21 cellular contexts compared by ENCODE assay signal in the genomic region with DNA sequence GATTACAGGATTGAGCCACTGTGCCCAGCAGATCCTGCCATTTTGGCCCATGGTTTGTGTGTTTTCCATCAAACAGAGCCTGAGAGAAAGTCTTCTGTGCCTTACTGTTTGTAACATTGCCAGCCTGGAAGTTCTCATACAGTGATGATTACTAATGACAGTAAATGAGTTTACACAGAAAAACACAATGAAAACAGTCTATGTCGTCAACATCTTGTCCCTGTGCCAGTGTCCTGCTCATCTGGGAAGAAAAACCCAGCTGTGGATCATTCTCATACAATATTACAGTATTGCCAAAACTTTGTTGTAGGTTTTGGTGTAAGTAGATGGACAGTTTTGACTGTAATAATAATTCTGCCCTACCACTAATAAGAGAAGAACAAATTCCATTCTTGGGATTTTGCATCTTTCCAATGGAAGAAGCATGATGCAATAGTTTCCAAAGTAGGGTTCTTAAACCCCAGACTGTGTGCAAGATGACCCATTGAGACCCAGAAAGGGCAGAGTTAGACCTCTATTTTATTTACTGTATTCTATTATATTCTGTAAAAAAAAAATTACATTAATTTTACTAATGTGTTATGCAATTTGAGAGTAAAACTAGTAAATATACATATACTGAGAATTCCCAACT.
"Had no signal": no experiment of that assay in that cellular context is flagged by ENCODE, and none has a peak within 500 bp of the region (broad histone marks: within the 10 kb centered on the region; RNA-seq: fewer than 3 reads in every experiment).

No MANE protein-coding gene starts in this region.

- H2AFZ ChIP-seq: neural progenitor cell had no signal

- H3K36me3 Mint-ChIP-seq: activated naive CD8-positive, alpha-beta T cell treated with anti-CD3 and anti-CD28 coated beads for 36 hours; neural progenitor cell had no signal

- H3K27me3 Mint-ChIP-seq: activated B cell treated with CpG ODN at 0.5 μM for 24 hours; activated naive CD8-positive, alpha-beta T cell treated with anti-CD3 and anti-CD28 coated beads for 36 hours; stimulated activated naive B cell treated with anti-CD40 and anti-IgM and Interleukin-4, amounts not matched to agents 10 μg/mL and 1 μg/mL and 100 μg/mL, for 72 hours had no signal

- H3K4me3 Mint-ChIP-seq: activated B cell treated with CpG ODN at 0.5 μM for 24 hours; activated naive CD8-positive, alpha-beta T cell treated with anti-CD3 and anti-CD28 coated beads for 36 hours; activated T-cell treated with anti-CD3 and anti-CD28 coated beads, Interleukin-2, amount 50 U/mL, for 4 hours; naive thymus-derived CD4-positive, alpha-beta T cell; neural progenitor cell; stimulated activated naive B cell treated with anti-CD40 and anti-IgM and Interleukin-4, amounts not matched to agents 10 μg/mL and 1 μg/mL and 100 μg/mL, for 72 hours had no signal

- H3K36me3 ChIP-seq: esophagus muscularis mucosa, lower lobe of right lung, neural progenitor cell, transverse colon, uterus had no signal

- DNase-seq: activated B cell treated with CpG ODN at 0.5 μM for 24 hours; activated CD4-positive, alpha-beta T cell treated with anti-CD3 and anti-CD28 coated beads for 4 hours; activated CD4-positive, alpha-beta T cell treated with anti-CD3 and anti-CD28 coated beads, Interleukin-2, amount 50 U/mL, for 48 hours; activated CD8-positive, alpha-beta memory T cell treated with anti-CD3 and anti-CD28 coated beads, Interleukin-2, amount 50 U/mL, for 48 hours; activated naive CD4-positive, alpha-beta T cell treated with Interleukin-2 at 50 U/mL for 16 hours; activated naive CD8-positive, alpha-beta T cell treated with anti-CD3 and anti-CD28 coated beads for 36 hours; activated T-cell treated with anti-CD3 and anti-CD28 coated beads, Interleukin-2, amount 50 U/mL, for 4 hours; cerebellar nuclear complex; kidney; lower lobe of right lung; naive thymus-derived CD4-positive, alpha-beta T cell; stimulated activated CD4-positive, alpha-beta T cell treated with anti-CD3 and anti-CD28 coated beads, Interleukin-2, amount 100 ng/mL, for 48 hours; stimulated activated CD8-positive, alpha-beta memory T cell treated with anti-CD3 and anti-CD28 coated beads, Interleukin-4, amount 100 ng/mL, for 48 hours; stimulated activated naive B cell treated with anti-CD40 and anti-IgM and Interleukin-4, amounts not matched to agents 10 μg/mL and 1 μg/mL and 100 μg/mL, for 72 hours; T1000; transverse colon; uterus had no signal

- H3K9ac ChIP-seq: neural progenitor cell had no signal

- H3K27ac Mint-ChIP-seq: activated B cell treated with CpG ODN at 0.5 μM for 24 hours; activated naive CD8-positive, alpha-beta T cell treated with anti-CD3 and anti-CD28 coated beads for 36 hours; neural progenitor cell; stimulated activated naive B cell treated with anti-CD40 and anti-IgM and Interleukin-4, amounts not matched to agents 10 μg/mL and 1 μg/mL and 100 μg/mL, for 72 hours had no signal

- ATAC-seq: activated T-cell treated with anti-CD3 and anti-CD28 coated beads, Interleukin-2, amount 50 U/mL, for 4 hours; lower lobe of right lung; naive thymus-derived CD4-positive, alpha-beta T cell; sciatic nerve; stimulated activated naive B cell treated with anti-CD40 and anti-IgM and Interleukin-4, amounts not matched to agents 10 μg/mL and 1 μg/mL and 100 μg/mL, for 72 hours had no signal

- H3K27me3 ChIP-seq: esophagus muscularis mucosa, neural progenitor cell, transverse colon, uterus had no signal

- H3K4me2 ChIP-seq: neural progenitor cell had no signal

- H3K9me3 Mint-ChIP-seq: activated naive CD8-positive, alpha-beta T cell treated with anti-CD3 and anti-CD28 coated beads for 36 hours; activated T-cell treated with anti-CD3 and anti-CD28 coated beads, Interleukin-2, amount 50 U/mL, for 4 hours; neural progenitor cell had no signal

- H3K9me3 ChIP-seq: transverse colon had no signal

- H3K4me1 Mint-ChIP-seq: activated naive CD8-positive, alpha-beta T cell treated with anti-CD3 and anti-CD28 coated beads for 36 hours had no signal

- H3K4me3 ChIP-seq: coronary artery, esophagus muscularis mucosa, lower lobe of right lung, neural progenitor cell, transverse colon, uterus had no signal

- H3K4me1 ChIP-seq: esophagus muscularis mucosa, lower lobe of right lung, neural progenitor cell, transverse colon, uterus had no signal

- H3K27ac ChIP-seq: coronary artery, esophagus muscularis mucosa, lower lobe of right lung, neural progenitor cell, transverse colon, uterus had no signal
